1 cellular context compared by ENCODE assay signal in genomic region chr9:114549677-114550330, GRCh38.
TF ChIP-seq lines count a peak whose summit lies in the region.

No MANE protein-coding gene starts in this region.

TF ChIP-seq in K562, 482 proteins besides CTCF, POLR2A, EP300 and RAD21:
- no peak for TF ChIP-seq ELK1 (CRISPR knock-in tag; IDR thresholded peaks at IDR 0.05)
- TF ChIP-seq ATF6 (CRISPR knock-in tag; IDR thresholded peaks at IDR 0.05), result no peak
- no peak for TF ChIP-seq TRIM28 (IDR thresholded peaks at IDR 0.05)
- 0 out of 2 replicates have a peak, but pooled peaks have one; percentile 24 for TF ChIP-seq GABPA (tag; conservative IDR thresholded peaks at IDR 0.05; ENCODE audit: low read depth)
- TF ChIP-seq CTBP1 (IDR thresholded peaks at IDR 0.05; ENCODE audit: borderline replicate concordance), result 0 out of 2 replicates have a peak, but pooled peaks have one; percentile 10
- no peak for TF ChIP-seq SIN3B (IDR thresholded peaks at IDR 0.05; ENCODE audit: low read depth)
